ENCODE assay signal across 19 cellular contexts in the genomic region with DNA sequence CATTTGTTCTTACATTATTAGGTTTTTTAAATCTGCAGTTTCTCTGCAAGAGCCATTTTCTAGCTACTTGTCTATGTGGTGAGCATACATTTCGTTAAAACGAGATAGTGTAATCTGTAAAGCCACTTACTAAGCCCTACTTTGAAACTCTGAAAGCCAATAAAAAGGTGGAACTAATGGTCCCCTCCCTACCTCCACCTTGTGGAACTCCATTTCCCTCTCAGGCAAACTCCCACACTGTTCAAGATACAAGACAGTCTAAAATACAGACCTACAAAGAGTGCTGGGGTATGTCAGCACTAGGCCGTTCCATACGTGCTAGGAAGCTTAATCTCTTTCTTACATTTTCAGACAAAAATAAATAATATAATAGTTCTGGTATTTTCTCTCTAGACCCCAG.
"Had no signal": no experiment of that assay in that cellular context is flagged by ENCODE, and none has a peak within 500 bp of the region (broad histone marks: within the 10 kb centered on the region; RNA-seq: fewer than 3 reads in every experiment).

No MANE protein-coding gene starts in this region.

- H3K36me3 Mint-ChIP-seq: memory B cell had no signal

- H3K4me3 Mint-ChIP-seq: activated T-cell treated with anti-CD3 and anti-CD28 coated beads, Interleukin-2, amount 50 U/mL, for 72 hours; memory B cell; naive thymus-derived CD4-positive, alpha-beta T cell had no signal

- H3K27me3 ChIP-seq: ascending aorta, esophagus squamous epithelium, heart right ventricle, right atrium auricular region, stomach, upper lobe of left lung had no signal

- H3K9me3 ChIP-seq: ascending aorta, esophagus squamous epithelium, prostate gland, right atrium auricular region, stomach, upper lobe of left lung had no signal

- H3K27me3 Mint-ChIP-seq: naive thymus-derived CD4-positive, alpha-beta T cell had no signal

- H3K4me3 ChIP-seq: ascending aorta, esophagus squamous epithelium, heart right ventricle, prostate gland, right atrium auricular region, skin epidermis, stomach, upper lobe of left lung had no signal

- DNase-seq: activated CD4-positive, alpha-beta T cell treated with anti-CD3 and anti-CD28 coated beads, Interleukin-2, amount 50 U/mL, for 4 hours; activated effector memory CD4-positive, alpha-beta T cell treated with anti-CD3 and anti-CD28 coated beads, Interleukin-2, amount 50 U/mL, for 16 hours; activated naive CD4-positive, alpha-beta T cell treated with anti-CD3 and anti-CD28 coated beads, Interleukin-2, amount 50 U/mL, for 16 hours; activated T-cell treated with anti-CD3 and anti-CD28 coated beads, Interleukin-2, amount 50 U/mL, for 72 hours; cerebellar nuclear complex; cortex of kidney; effector CD4-positive, alpha-beta T cell; esophagus squamous epithelium; heart right ventricle; naive thymus-derived CD4-positive, alpha-beta T cell; stimulated activated CD4-positive, alpha-beta T cell treated with anti-CD3 and anti-CD28 coated beads, Interleukin-4, amount 100 ng/mL, for 1 hour; stomach; upper lobe of left lung had no signal

- ATAC-seq: activated T-cell treated with anti-CD3 and anti-CD28 coated beads, Interleukin-2, amount 50 U/mL, for 72 hours; naive thymus-derived CD4-positive, alpha-beta T cell had no signal

- H3K4me1 ChIP-seq: prostate gland had no signal

- H3K27ac Mint-ChIP-seq: activated T-cell treated with anti-CD3 and anti-CD28 coated beads, Interleukin-2, amount 50 U/mL, for 72 hours; memory B cell had no signal

- H3K36me3 ChIP-seq: ascending aorta, esophagus squamous epithelium, heart right ventricle, prostate gland, right atrium auricular region, stomach, upper lobe of left lung had no signal

- H3K27ac ChIP-seq: ascending aorta, esophagus squamous epithelium, prostate gland, right atrium auricular region, skin epidermis, stomach, upper lobe of left lung, VCaP had no signal
